ENCODE assay signal across 1 cellular context in the genomic region with DNA sequence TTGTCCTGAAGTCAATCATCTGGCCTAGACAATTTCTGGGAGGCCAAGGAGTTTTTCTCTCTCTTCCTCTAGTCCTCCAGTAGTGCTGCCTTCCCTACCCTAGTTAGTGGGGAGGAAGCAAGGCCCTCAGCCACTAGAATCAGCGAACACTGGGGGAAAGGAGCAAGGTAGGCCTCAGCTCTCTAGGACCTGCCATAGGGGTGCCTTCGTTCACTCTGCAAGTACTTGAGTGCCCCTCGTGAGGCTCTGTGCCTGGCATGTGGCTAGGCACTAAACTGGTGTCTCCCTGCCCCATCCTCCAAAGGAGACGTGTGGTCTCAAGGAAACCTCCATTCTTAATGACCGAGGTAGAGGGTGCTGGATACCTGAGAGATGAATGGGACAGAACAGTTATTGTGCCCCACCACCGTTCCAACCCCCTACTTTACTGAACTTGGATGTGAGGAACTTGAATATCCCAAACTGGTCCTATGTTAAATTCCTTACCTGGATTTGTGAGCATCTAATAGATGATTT.
TF ChIP-seq lines count a peak whose summit lies in the region.

No MANE protein-coding gene starts in this region.

TF ChIP-seq in HCT116, 20 proteins besides CTCF, POLR2A, EP300 and RAD21 (continued from another document):
- TF ChIP-seq, protein P1, sequence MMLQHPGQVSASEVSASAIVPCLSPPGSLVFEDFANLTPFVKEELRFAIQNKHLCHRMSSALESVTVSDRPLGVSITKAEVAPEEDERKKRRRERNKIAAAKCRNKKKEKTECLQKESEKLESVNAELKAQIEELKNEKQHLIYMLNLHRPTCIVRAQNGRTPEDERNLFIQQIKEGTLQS (IDR thresholded peaks at IDR 0.05), result no peak
- TF ChIP-seq CBX3 (IDR thresholded peaks at IDR 0.05; ENCODE audit: low read depth) (no peak), FOSL1 (IDR thresholded peaks at IDR 0.05; ENCODE audit: low read depth) (no peak), TCF7L2 (IDR thresholded peaks at IDR 0.05; ENCODE audit: borderline replicate concordance, extremely low read depth, insufficient read depth, insufficient read length) (no peak), ZFX (IDR thresholded peaks at IDR 0.05) (no peak), EZH2phosphoT487 (IDR thresholded peaks at IDR 0.05; ENCODE audit: borderline replicate concordance) (no peak)
